In the genomic region with DNA sequence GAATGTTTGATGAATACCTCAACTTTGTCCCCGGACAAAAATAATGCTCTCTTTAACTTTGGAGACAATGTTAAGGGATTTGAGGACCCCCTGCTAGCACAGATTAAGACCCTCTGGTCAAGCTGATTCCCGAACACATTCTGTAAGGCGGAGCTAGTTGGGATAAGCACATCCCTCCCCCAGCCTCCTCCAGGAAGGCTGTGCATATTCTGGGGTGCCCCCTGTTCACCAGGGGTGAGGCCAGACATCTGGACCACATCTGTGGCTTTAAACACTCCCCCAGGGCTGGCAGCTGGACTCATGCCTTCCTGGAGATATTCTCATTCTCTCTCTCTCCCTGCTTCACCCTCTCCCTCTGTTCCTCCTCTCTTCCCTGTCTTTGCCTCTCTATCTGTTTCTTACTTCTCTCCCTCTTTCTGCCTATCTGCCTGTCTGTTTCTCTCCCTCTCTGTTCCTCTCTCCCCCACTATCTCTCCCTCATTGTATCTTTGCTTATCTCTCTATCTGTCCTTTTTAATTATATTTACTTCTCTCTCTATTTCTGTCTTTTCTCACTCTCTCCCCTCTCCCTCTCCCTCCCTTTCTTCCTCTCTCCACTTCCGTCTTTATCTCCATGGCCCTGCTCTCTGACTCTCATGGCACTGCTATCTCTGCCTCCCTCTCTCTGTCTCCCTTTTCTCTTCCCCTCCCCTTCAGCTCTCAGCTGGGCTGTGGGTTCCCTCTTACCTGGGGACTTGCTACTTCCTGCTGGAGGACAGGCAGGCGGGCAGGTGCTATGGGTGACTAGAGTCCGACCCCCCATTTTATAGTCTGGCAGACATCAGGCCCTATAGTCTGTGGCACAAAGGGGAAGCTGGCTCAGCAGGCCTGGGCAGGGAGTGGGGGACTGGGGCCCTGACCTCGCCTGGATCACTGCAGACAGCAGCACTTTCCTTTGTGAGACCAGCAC, we compare ENCODE assay signal across 12 cellular contexts. TPM values are rescaled to one million over a fixed set of nuclear protein-coding genes. Genes with fewer than 3 reads are reported as not detected.
DNase-seq lines count a peak whose midpoint lies in the region; ATAC-seq and TF ChIP-seq lines count a peak whose summit lies in the region.
"Had no signal": no experiment of that assay in that cellular context is flagged by ENCODE, and none has a peak within 500 bp of the region (broad histone marks: within the 10 kb centered on the region; RNA-seq: fewer than 3 reads in every experiment).

Gene CRYBB1 (minus strand): TSS at position 777 of the 949 bp plus-strand sequence. CDS start 1,708 bp downstream, outside the sequence.

- no peaks in the 10 kb centered on the region for H3K27me3 Mint-ChIP-seq in effector memory CD8-positive, alpha-beta T cell
- H3K27me3 Mint-ChIP-seq in naive B cell = peaks cover 0 to 21% (median 7%) of the 10 kb centered on the region in 3 donors
- H3K27me3 Mint-ChIP-seq in activated T-cell treated with anti-CD3 and anti-CD28 coated beads, Interleukin-2, amount 50 U/mL, for 4 hours (ENCODE audit: low read depth) = peaks cover 2% of the 10 kb centered on the region

- H3K4me1 Mint-ChIP-seq in effector memory CD8-positive, alpha-beta T cell (ENCODE audit: low read depth in 2 of 2) = peaks cover 24 to 36% of the 10 kb centered on the region in 2 donors
- H3K4me1 Mint-ChIP-seq in naive B cell = peaks cover 20 to 31% (median 28%) of the 10 kb centered on the region in 3 donors
- peaks cover 4% of the 10 kb centered on the region for H3K4me1 Mint-ChIP-seq in activated T-cell treated with anti-CD3 and anti-CD28 coated beads, Interleukin-2, amount 50 U/mL, for 4 hours (ENCODE audit: low read depth)

- no peak within 1 kb of the TSS for H3K4me3 ChIP-seq in NB4 (ENCODE audit: low read depth, low read length)
- H3K4me3 ChIP-seq: skin epidermis had no signal

- no peak within 1 kb of the TSS for H3K4me3 Mint-ChIP-seq in effector memory CD8-positive, alpha-beta T cell
- peak within 1 kb of the TSS in 2 of 8 donors; percentile 30 to 37 for H3K4me3 Mint-ChIP-seq in naive B cell
- no peak within 1 kb of the TSS for H3K4me3 Mint-ChIP-seq in activated T-cell treated with anti-CD3 and anti-CD28 coated beads, Interleukin-2, amount 50 U/mL, for 4 hours

- DNase-seq in CD1c-positive myeloid dendritic cell (ENCODE audit: extremely low spot score) = peak; percentile 9
- peak; percentile 23 for DNase-seq in NB4 (ENCODE audit: low read depth)
- no peak for DNase-seq in effector memory CD8-positive, alpha-beta T cell
- no peak for DNase-seq in naive B cell
- DNase-seq in ureter (ENCODE audit: low spot score) = no peak
- DNase-seq in DMS53 treated with DMSO at 0.1 percent for 48 hours (lab: John Stamatoyannopoulos, UW; ENCODE audit: unreplicated experiment) = no peak
- DNase-seq in activated T-cell treated with anti-CD3 and anti-CD28 coated beads, Interleukin-2, amount 50 U/mL, for 4 hours = no peak
- DNase-seq in NCI-H2029 treated with DMSO at 0.1 percent for 48 hours (lab: John Stamatoyannopoulos, UW) = no peak
- DNase-seq: central memory CD4-positive, alpha-beta T cell had no signal

- TF ChIP-seq CTCF in NB4 (IDR thresholded peaks at IDR 0.05; ENCODE audit: low read depth, low read length) = no peak

- no peak for TF ChIP-seq POLR2A in NB4 (IDR thresholded peaks at IDR 0.05; ENCODE audit: extremely low read depth, insufficient read length)

- no peaks in the 10 kb centered on the region for H3K36me3 Mint-ChIP-seq in effector memory CD8-positive, alpha-beta T cell (ENCODE audit: insufficient read depth)
- no peaks in the 10 kb centered on the region for H3K36me3 Mint-ChIP-seq in naive B cell
- H3K36me3 Mint-ChIP-seq in activated T-cell treated with anti-CD3 and anti-CD28 coated beads, Interleukin-2, amount 50 U/mL, for 4 hours (ENCODE audit: insufficient read depth) = no peaks in the 10 kb centered on the region

- H3K27ac Mint-ChIP-seq in effector memory CD8-positive, alpha-beta T cell = peak within 1 kb of the TSS; percentile 36 to 62
- H3K27ac Mint-ChIP-seq in naive B cell = peak within 1 kb of the TSS in 5 of 6 donors; percentile 11 to 94 (median 89)

- peak; percentile 17 for ATAC-seq in effector memory CD8-positive, alpha-beta T cell (replicated peaks)
- peak; percentile 45 to 50 for ATAC-seq in naive B cell (ENCODE audit: low read depth in 2 of 2)
- no peak for ATAC-seq in activated T-cell treated with anti-CD3 and anti-CD28 coated beads, Interleukin-2, amount 50 U/mL, for 4 hours

- no peaks in the 10 kb centered on the region for H3K9me3 Mint-ChIP-seq in effector memory CD8-positive, alpha-beta T cell
- H3K9me3 Mint-ChIP-seq in naive B cell = no peaks in the 10 kb centered on the region
- H3K9me3 Mint-ChIP-seq in activated T-cell treated with anti-CD3 and anti-CD28 coated beads, Interleukin-2, amount 50 U/mL, for 4 hours = no peaks in the 10 kb centered on the region

RNA-seq across cellular contexts. Expression of gene CRYBB1, which starts in this region (rescaled TPM):
- polyA plus RNA-seq in naive B cell (ENCODE audit: low read depth in 6 of 6) = not detected
- total RNA-seq in ureter = not detected
- total RNA-seq in activated T-cell treated with anti-CD3 and anti-CD28 coated beads, Interleukin-2, amount 50 U/mL, for 4 hours = not detected
- total RNA-seq: activated CD8-positive, alpha-beta memory T cell treated with anti-CD3 and anti-CD28 coated beads for 36 hours; NCI-H460 had no signal

Comparison
In these comparisons a context has a peak if more than half of its experiments do, and no peak if none do; other contexts are left out.
1. Peak in ATAC-seq in naive B cell; RNA of the gene not detected or under 1 TPM.
2. DNase-seq: peak in CD1c-positive myeloid dendritic cell (single experiment) and NB4 (single experiment); none in effector memory CD8-positive, alpha-beta T cell (0 of 3), naive B cell (single experiment), ureter (single experiment), DMS53 treated with DMSO at 0.1 percent for 48 hours (single experiment), activated T-cell treated with anti-CD3 and anti-CD28 coated beads, Interleukin-2, amount 50 U/mL, for 4 hours (single experiment) and NCI-H2029 treated with DMSO at 0.1 percent for 48 hours (single experiment).